ENCODE assay signal across 23 cellular contexts in the genomic region with DNA sequence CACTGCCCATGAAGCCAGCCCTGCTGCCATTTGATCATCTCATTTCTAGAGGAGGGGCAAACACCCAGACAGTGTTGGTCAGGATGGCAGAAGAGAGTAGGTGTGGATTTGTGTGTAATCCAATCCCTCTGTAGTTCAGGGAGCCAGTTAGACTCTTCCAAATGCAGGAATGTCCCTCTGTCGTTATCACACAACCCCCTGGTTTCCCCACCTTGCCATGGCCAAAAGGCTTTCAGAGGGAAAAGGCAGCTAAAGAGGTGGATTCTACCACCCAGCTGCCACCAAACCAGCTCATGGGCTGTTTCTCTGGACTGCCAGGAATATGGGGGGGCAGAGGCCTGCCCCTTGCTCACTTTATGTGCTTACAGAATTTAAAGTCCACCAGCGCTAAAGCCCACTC. TPM values are rescaled to one million over a fixed set of nuclear protein-coding genes. Genes with fewer than 3 reads are reported as not detected.
A peak's percentile ranks its signal among the peaks of the same experiment; 100 is the strongest.
DNase-seq lines count a peak whose midpoint lies in the region; ATAC-seq and TF ChIP-seq lines count a peak whose summit lies in the region.
"Had no signal": no experiment of that assay in that cellular context is flagged by ENCODE, and none has a peak within 500 bp of the region (broad histone marks: within the 10 kb centered on the region; RNA-seq: fewer than 3 reads in every experiment).

No MANE protein-coding gene starts in this region.

- no peaks in the 10 kb centered on the region for H3K9me3 Mint-ChIP-seq in type B pancreatic cell
- H3K9me3 Mint-ChIP-seq: natural killer cell, T-cell had no signal

- H3K27ac ChIP-seq in right lobe of liver, result peak overlapping the region in 2 of 3 donors; percentile 64 to 100
- H3K27ac ChIP-seq: BLaER1, cardiac muscle cell, parathyroid adenoma, upper lobe of right lung had no signal

- peaks cover 26% of the 10 kb centered on the region for H3K36me3 ChIP-seq in adipocyte (ENCODE audit: control insufficient read depth, insufficient read depth, low read length, severe bottlenecking)
- peaks cover 0 to 18% (median 8%) of the 10 kb centered on the region in 4 donors for H3K36me3 ChIP-seq in right lobe of liver

- intact Hi-C loops in right lobe of liver (cut with DNase I) (loop anchor here in 1 of 2 donors (10.0 kb wide), 1 partner anchor 234 kb away; a partner anchor contains a TSS), left colon (cut with DNase I, micrococcal nuclease) (no loop called here)

- peaks cover 22% of the 10 kb centered on the region for H3K4me1 Mint-ChIP-seq in type B pancreatic cell (ENCODE audit: unreplicated experiment)

- H3K4me3 ChIP-seq in adipocyte (ENCODE audit: low read length) (no peak overlapping the region), right lobe of liver (no peak overlapping the region)
- H3K4me3 ChIP-seq: BLaER1, cardiac muscle cell, upper lobe of right lung had no signal

- no peak overlapping the region for H3K27ac Mint-ChIP-seq in type B pancreatic cell
- H3K27ac Mint-ChIP-seq: natural killer cell, T-cell had no signal

- WGBS in right lobe of liver (ENCODE audit: insufficient coverage, low coverage, low lambda C conversion rate, missing lambda C conversion rate), result 48% methylated on average over 2 of the region's 2 CpGs

- H3K36me3 Mint-ChIP-seq in type B pancreatic cell, result peaks cover 4% of the 10 kb centered on the region
- H3K36me3 Mint-ChIP-seq: natural killer cell, T-cell had no signal

- H3K4me3 Mint-ChIP-seq in type B pancreatic cell, result no peak overlapping the region
- H3K4me3 Mint-ChIP-seq: natural killer cell had no signal

- no peak for TF ChIP-seq POLR2A in right lobe of liver (IDR thresholded peaks at IDR 0.05)

- peaks cover 5% of the 10 kb centered on the region for H3K27me3 Mint-ChIP-seq in type B pancreatic cell

- H3K27me3 ChIP-seq in adipocyte (replicated peaks; ENCODE audit: control insufficient read depth, insufficient read depth, low read length), result no peaks in the 10 kb centered on the region
- H3K27me3 ChIP-seq in right lobe of liver, result no peaks in the 10 kb centered on the region
- H3K27me3 ChIP-seq: BLaER1, cardiac muscle cell, upper lobe of right lung had no signal

- TF ChIP-seq CTCF in right lobe of liver (IDR thresholded peaks at IDR 0.05) (no peak), type B pancreatic cell (conservative IDR thresholded peaks at IDR 0.05) (no peak)

- peak overlapping the region; percentile 4 for H3K9ac ChIP-seq in adipocyte (ENCODE audit: low read length)
- H3K9ac ChIP-seq: BLaER1, parathyroid adenoma had no signal

- H3K4me1 ChIP-seq in adipocyte (ENCODE audit: control insufficient read depth, insufficient read depth, low read length) (peaks cover 74% of the 10 kb centered on the region), right lobe of liver (peaks cover 0 to 58% (median 28%) of the 10 kb centered on the region in 4 donors)
- H3K4me1 ChIP-seq: parathyroid adenoma had no signal

- DNase-seq in NCI-H526 (lab: John Stamatoyannopoulos, UW) (peak; percentile 20 to 29), NCI-H526 treated with DMSO at 0.1 percent for 48 hours (lab: John Stamatoyannopoulos, UW) (no peak), adipocyte (ENCODE audit: low read depth) (no peak), right lobe of liver (peak in 1 of 3 donors; percentile 63), type B pancreatic cell (ENCODE audit: extremely low spot score, unreplicated experiment) (peak; percentile 43), left colon (no peak), foreskin melanocyte (no peak), hepatic stellate cell (ENCODE audit: low spot score) (no peak)
- DNase-seq: activated CD4-positive, alpha-beta T cell treated with anti-CD3 and anti-CD28 coated beads for 4 hours; activated CD8-positive, alpha-beta memory T cell treated with anti-CD3 and anti-CD28 coated beads, Interleukin-2, amount 50 U/mL, for 4 hours; amygdala; dermis blood vessel endothelial cell; hippocampal formation; natural killer cell; SIG-M5; stimulated activated CD4-positive, alpha-beta T cell treated with anti-CD3 and anti-CD28 coated beads, Interleukin-1b, Interleukin-23, amount 100 ng/mL, for 48 hours; stimulated activated naive CD4-positive, alpha-beta T cell treated with Interleukin-2 at 50 U/mL for 16 hours; T-cell; upper lobe of right lung had no signal

- peak in 3 of 4 donors; percentile 0 to 1 (median 0) for ATAC-seq in right lobe of liver
- no peak for ATAC-seq in left colon
- ATAC-seq: HCT116, natural killer cell, T-cell, upper lobe of right lung had no signal

- H3K9me3 ChIP-seq in adipocyte (ENCODE audit: control insufficient read depth, low read length) (no peaks in the 10 kb centered on the region), right lobe of liver (no peaks in the 10 kb centered on the region)
- H3K9me3 ChIP-seq: BLaER1, upper lobe of right lung had no signal

RNA-seq across cellular contexts. Expression of a gene that starts 18.0 kb away (rescaled TPM):
- total RNA-seq in right lobe of liver, result 1,000 to 10,000 TPM in 1 of 6 experiments, 100 to 1,000 TPM in 4, 10 to 100 TPM in 1; 66.1 to 1,026 (median 278) TPM
- total RNA-seq in type B pancreatic cell (ENCODE audit: low replicate concordance), result 32.8 and 36.7 TPM in 2 replicates
- 10 to 100 TPM; 38.4 to 42.6 TPM for total RNA-seq in left colon
- total RNA-seq: natural killer cell had no signal

RNA-seq across cellular contexts. Expression of a gene that starts 59.5 kb away (rescaled TPM):
- 10 to 100 TPM in 2 of 6 experiments, 1 to 10 TPM in 4; 5.1 to 11.6 (median 7.3) TPM for total RNA-seq in right lobe of liver
- total RNA-seq in type B pancreatic cell (ENCODE audit: low replicate concordance), result 25.7 and 39.3 TPM in 2 replicates
- total RNA-seq in left colon, result 10 to 100 TPM; 38.9 to 55.5 TPM

Comparison
In these comparisons a context has a peak if more than half of its experiments do, and no peak if none do; other contexts are left out.
1. DNase-seq: peak in NCI-H526 (2 of 2) and type B pancreatic cell (single experiment); none in NCI-H526 treated with DMSO at 0.1 percent for 48 hours (single experiment), adipocyte (single experiment), left colon (0 of 2), foreskin melanocyte (single experiment) and hepatic stellate cell (single experiment).